Comparison of ENCODE assay signal across 8 cellular contexts in the genomic region with DNA sequence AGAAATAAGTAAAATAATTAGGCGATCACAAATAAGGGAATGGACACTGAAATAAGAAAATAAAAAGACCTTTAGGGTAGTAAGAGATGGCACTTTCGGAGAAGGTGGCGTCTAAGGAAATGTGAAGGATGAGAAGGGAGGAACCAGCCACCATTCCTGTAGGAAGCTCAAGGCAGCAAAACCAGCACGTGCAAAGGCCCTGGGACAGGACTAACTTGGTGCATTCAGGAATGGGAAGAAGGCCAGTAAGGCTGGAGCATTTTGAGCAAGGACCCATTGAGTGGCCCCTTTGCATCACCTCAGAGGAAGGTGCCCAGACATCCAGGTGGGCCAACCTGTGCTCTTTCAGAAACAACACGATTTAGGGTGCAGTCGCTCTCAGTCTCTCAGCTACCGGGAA. TPM values are rescaled to one million over a fixed set of nuclear protein-coding genes. Genes with fewer than 3 reads are reported as not detected.
DNase-seq lines count a peak whose midpoint lies in the region; ATAC-seq and TF ChIP-seq lines count a peak whose summit lies in the region.

No MANE protein-coding gene starts in this region.

- peak overlapping the region; percentile 90 for H3K27ac Mint-ChIP-seq in activated CD4-positive, alpha-beta T cell treated with anti-CD3 and anti-CD28 coated beads, Interleukin-2, amount 10 ng/mL, durations not matched to agents 24 days and 14 days

- no peaks in the 10 kb centered on the region; the same call in 1 of the 2 replicates for H3K36me3 ChIP-seq in SJCRH30
- no peaks in the 10 kb centered on the region for H3K36me3 ChIP-seq in esophagus muscularis mucosa
- H3K36me3 ChIP-seq in spleen: peaks cover 0 to 5% (median 0%) of the 10 kb centered on the region in 6 donors

- intact Hi-C loops in activated CD4-positive, alpha-beta T cell treated with anti-CD3 and anti-CD28 coated beads, Interleukin-2, amount 10 ng/mL, durations not matched to agents 24 days and 14 days (cut with micrococcal nuclease): loop anchor here (5.0 to 10.0 kb wide), 2 partner anchors 181 to 338 kb away; partner anchors contain the start of genes MPHOSPH9 and MTRFR
- intact Hi-C loops in esophagus muscularis mucosa (cut with DNase I) (no loop called here), spleen (cut with DNase I; ENCODE audit: low total_unique reads) (no loop called here)

- no peak for TF ChIP-seq CTCF in esophagus muscularis mucosa (IDR thresholded peaks at IDR 0.05)
- TF ChIP-seq CTCF in spleen (IDR thresholded peaks at IDR 0.05 in 8 of 11, conservative IDR thresholded peaks at IDR 0.05 in 3 of 11): no peak

- H3K9me3 ChIP-seq in SJCRH30 (replicated peaks): no peaks in the 10 kb centered on the region
- H3K9me3 ChIP-seq in esophagus muscularis mucosa: no peaks in the 10 kb centered on the region
- no peaks in the 10 kb centered on the region for H3K9me3 ChIP-seq in spleen

- no peak for DNase-seq in activated CD4-positive, alpha-beta T cell treated with anti-CD3 and anti-CD28 coated beads, Interleukin-2, amount 10 ng/mL, durations not matched to agents 24 days and 14 days
- DNase-seq in activated CD4-positive, alpha-beta T cell treated with anti-CD3 and anti-CD28 coated beads for 4 hours: no peak
- DNase-seq in SJCRH30 (no peak), esophagus muscularis mucosa (ENCODE audit: extremely low spot score) (no peak), spleen (no peak), superior temporal gyrus (ENCODE audit: extremely low spot score) (no peak), HuH-7.5 (ENCODE audit: low spot score) (no peak)

- peaks cover 74% of the 10 kb centered on the region for H3K4me1 Mint-ChIP-seq in activated CD4-positive, alpha-beta T cell treated with anti-CD3 and anti-CD28 coated beads, Interleukin-2, amount 10 ng/mL, durations not matched to agents 24 days and 14 days

- H3K4me3 ChIP-seq in SJCRH30: peak overlapping the region; percentile 87; the same call in 1 of the 2 replicates
- peak overlapping the region in 2 of 4 donors; percentile 87 to 95 for H3K4me3 ChIP-seq in esophagus muscularis mucosa
- peak overlapping the region in 1 of 8 donors; percentile 55 for H3K4me3 ChIP-seq in spleen

- H3K27me3 ChIP-seq in SJCRH30: no peaks in the 10 kb centered on the region
- peaks cover 0 to 4% (median 0%) of the 10 kb centered on the region in 4 donors for H3K27me3 ChIP-seq in esophagus muscularis mucosa
- no peaks in the 10 kb centered on the region for H3K27me3 ChIP-seq in spleen (replicated peaks in 1 of 7)

- WGBS in esophagus muscularis mucosa: 81% methylated on average over 7 of the region's 7 CpGs
- WGBS in spleen, 5 donors: 90 to 96% (median 94%) methylated on average over 7 of the region's 7 CpGs

- ATAC-seq in activated CD4-positive, CD25-positive, alpha-beta regulatory T cell treated with anti-CD3 and anti-CD28 coated beads, Interleukin-2, amount 50 U/mL, for 24 hours: no peak

- H3K27ac ChIP-seq in SJCRH30 (no peak overlapping the region), esophagus muscularis mucosa (replicated peaks in 1 of 4) (peak overlapping the region; percentile 85 to 96 (median 93)), spleen (peak overlapping the region; percentile 83 to 98 (median 93))

- H3K27me3 Mint-ChIP-seq in activated CD4-positive, alpha-beta T cell treated with anti-CD3 and anti-CD28 coated beads, Interleukin-2, amount 10 ng/mL, durations not matched to agents 24 days and 14 days: peaks cover 6% of the 10 kb centered on the region

- H3K36me3 Mint-ChIP-seq in activated CD4-positive, alpha-beta T cell treated with anti-CD3 and anti-CD28 coated beads, Interleukin-2, amount 10 ng/mL, durations not matched to agents 24 days and 14 days (ENCODE audit: low read depth): peaks cover 20% of the 10 kb centered on the region

- H3K9me3 Mint-ChIP-seq in activated CD4-positive, alpha-beta T cell treated with anti-CD3 and anti-CD28 coated beads, Interleukin-2, amount 10 ng/mL, durations not matched to agents 24 days and 14 days: peaks cover 7% of the 10 kb centered on the region

- no peak for TF ChIP-seq EP300 in esophagus muscularis mucosa (IDR thresholded peaks at IDR 0.05)

- H3K4me1 ChIP-seq in SJCRH30 (peaks cover 36% of the 10 kb centered on the region), esophagus muscularis mucosa (peaks cover 30 to 40% (median 37%) of the 10 kb centered on the region in 4 donors), spleen (peaks cover 38 to 93% (median 83%) of the 10 kb centered on the region in 6 donors)

- H3K4me3 Mint-ChIP-seq in activated CD4-positive, alpha-beta T cell treated with anti-CD3 and anti-CD28 coated beads, Interleukin-2, amount 10 ng/mL, durations not matched to agents 24 days and 14 days: peak overlapping the region; percentile 94

- TF ChIP-seq POLR2A in esophagus muscularis mucosa (IDR thresholded peaks at IDR 0.05; ENCODE audit: low read depth): no peak
- TF ChIP-seq POLR2A in spleen (IDR thresholded peaks at IDR 0.05): no peak

RNA-seq across cellular contexts. Expression of gene VPS37B, which starts 0.7 kb away (rescaled TPM):
- total RNA-seq in activated CD4-positive, alpha-beta T cell treated with anti-CD3 and anti-CD28 coated beads, Interleukin-2, amount 10 ng/mL, durations not matched to agents 24 days and 14 days: 9.2 and 9.5 TPM in 2 replicates
- total RNA-seq in SJCRH30 (2014; rRNA removed; shearing (Covaris generic)): 33.2 and 34.2 TPM in 2 replicates
- total RNA-seq in esophagus muscularis mucosa (10 to 100 TPM; 21.2 to 52.4 (median 38.1) TPM), spleen (10 to 100 TPM; 43.4 to 67.5 (median 54.2) TPM)
- 10 to 100 TPM; 24.8 to 42.7 (median 29.6) TPM for polyA plus RNA-seq in spleen
